1 cellular context compared by ENCODE assay signal in genomic region chr14:38743941-38744611, GRCh38.
TF ChIP-seq lines count a peak whose summit lies in the region.

No MANE protein-coding gene starts in this region.

TF ChIP-seq in GM23338, 12 proteins besides CTCF, POLR2A, EP300 and RAD21 (continued from another document):
- TF ChIP-seq, protein P1, sequence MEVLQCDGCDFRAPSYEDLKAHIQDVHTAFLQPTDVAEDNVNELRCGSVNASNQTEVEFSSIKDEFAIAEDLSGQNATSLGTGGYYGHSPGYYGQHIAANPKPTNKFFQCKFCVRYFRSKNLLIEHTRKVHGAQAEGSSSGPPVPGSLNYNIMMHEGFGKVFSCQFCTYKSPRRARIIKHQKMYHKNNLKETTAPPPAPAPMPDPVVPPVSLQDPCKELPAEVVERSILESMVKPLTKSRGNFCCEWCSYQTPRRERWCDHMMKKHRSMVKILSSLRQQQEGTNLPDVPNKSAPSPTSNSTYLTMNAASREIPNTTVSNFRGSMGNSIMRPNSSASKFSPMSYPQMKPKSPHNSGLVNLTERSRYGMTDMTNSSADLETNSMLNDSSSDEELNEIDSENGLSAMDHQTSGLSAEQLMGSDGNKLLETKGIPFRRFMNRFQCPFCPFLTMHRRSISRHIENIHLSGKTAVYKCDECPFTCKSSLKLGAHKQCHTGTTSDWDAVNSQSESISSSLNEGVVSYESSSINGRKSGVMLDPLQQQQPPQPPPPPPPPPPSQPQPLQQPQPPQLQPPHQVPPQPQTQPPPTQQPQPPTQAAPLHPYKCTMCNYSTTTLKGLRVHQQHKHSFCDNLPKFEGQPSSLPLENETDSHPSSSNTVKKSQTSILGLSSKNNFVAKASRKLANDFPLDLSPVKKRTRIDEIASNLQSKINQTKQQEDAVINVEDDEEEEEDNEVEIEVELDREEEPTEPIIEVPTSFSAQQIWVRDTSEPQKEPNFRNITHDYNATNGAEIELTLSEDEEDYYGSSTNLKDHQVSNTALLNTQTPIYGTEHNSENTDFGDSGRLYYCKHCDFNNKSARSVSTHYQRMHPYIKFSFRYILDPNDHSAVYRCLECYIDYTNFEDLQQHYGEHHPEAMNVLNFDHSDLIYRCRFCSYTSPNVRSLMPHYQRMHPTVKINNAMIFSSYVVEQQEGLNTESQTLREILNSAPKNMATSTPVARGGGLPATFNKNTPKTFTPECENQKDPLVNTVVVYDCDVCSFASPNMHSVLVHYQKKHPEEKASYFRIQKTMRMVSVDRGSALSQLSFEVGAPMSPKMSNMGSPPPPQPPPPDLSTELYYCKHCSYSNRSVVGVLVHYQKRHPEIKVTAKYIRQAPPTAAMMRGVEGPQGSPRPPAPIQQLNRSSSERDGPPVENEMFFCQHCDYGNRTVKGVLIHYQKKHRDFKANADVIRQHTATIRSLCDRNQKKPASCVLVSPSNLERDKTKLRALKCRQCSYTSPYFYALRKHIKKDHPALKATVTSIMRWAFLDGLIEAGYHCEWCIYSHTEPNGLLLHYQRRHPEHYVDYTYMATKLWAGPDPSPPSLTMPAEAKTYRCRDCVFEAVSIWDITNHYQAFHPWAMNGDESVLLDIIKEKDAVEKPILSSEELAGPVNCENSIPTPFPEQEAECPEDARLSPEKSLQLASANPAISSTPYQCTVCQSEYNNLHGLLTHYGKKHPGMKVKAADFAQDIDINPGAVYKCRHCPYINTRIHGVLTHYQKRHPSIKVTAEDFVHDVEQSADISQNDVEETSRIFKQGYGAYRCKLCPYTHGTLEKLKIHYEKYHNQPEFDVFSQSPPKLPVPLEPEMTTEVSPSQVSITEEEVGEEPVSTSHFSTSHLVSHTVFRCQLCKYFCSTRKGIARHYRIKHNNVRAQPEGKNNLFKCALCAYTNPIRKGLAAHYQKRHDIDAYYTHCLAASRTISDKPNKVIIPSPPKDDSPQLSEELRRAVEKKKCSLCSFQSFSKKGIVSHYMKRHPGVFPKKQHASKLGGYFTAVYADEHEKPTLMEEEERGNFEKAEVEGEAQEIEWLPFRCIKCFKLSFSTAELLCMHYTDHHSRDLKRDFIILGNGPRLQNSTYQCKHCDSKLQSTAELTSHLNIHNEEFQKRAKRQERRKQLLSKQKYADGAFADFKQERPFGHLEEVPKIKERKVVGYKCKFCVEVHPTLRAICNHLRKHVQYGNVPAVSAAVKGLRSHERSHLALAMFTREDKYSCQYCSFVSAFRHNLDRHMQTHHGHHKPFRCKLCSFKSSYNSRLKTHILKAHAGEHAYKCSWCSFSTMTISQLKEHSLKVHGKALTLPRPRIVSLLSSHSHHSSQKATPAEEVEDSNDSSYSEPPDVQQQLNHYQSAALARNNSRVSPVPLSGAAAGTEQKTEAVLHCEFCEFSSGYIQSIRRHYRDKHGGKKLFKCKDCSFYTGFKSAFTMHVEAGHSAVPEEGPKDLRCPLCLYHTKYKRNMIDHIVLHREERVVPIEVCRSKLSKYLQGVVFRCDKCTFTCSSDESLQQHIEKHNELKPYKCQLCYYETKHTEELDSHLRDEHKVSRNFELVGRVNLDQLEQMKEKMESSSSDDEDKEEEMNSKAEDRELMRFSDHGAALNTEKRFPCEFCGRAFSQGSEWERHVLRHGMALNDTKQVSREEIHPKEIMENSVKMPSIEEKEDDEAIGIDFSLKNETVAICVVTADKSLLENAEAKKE (CRISPR knock-in tag; IDR thresholded peaks at IDR 0.05) = no peak
- TF ChIP-seq, protein P2, sequence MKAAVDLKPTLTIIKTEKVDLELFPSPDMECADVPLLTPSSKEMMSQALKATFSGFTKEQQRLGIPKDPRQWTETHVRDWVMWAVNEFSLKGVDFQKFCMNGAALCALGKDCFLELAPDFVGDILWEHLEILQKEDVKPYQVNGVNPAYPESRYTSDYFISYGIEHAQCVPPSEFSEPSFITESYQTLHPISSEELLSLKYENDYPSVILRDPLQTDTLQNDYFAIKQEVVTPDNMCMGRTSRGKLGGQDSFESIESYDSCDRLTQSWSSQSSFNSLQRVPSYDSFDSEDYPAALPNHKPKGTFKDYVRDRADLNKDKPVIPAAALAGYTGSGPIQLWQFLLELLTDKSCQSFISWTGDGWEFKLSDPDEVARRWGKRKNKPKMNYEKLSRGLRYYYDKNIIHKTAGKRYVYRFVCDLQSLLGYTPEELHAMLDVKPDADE (IDR thresholded peaks at IDR 0.05) = no peak
